In the genomic region with DNA sequence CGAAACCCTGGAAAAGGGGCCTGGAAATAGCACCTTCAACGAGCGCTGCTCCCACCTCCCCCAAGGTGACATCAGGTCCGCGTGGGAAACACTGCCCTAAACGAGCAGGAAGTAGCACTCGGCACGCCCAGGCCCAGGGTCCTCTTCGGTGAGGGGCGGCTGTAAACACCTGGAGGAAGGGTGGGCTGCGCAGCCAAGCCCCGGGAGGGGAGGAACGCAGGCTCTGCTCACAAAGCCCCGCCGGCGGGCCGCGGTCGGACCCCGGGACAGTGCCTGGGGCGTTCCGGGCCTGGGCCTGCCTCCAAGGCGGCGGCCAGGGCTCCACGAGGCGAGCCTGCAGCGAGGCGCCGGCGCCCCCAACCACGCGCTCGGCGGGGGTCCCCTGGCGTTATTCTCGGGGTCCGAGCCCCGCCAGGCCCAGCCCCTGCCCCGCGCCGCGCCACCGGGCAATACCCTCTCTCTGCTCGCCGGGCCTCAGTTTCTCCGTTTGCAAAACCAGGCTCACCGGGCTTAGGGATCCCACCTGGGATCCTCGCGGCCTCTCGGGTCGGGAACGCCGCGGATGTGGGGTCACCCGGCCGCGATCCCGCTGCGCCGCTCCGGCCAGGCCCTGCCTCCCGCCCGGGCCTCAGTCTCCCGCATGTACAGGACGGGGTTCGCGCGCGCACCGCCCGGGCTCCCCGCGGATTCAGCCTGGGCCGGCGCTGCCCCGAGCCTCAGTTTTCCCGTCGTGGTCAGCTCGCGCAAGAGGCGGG, we compare ENCODE assay signal across 9 cellular contexts. TPM values are rescaled to one million over a fixed set of nuclear protein-coding genes. Genes with fewer than 3 reads are reported as not detected.
DNase-seq lines count a peak whose midpoint lies in the region; ATAC-seq and TF ChIP-seq lines count a peak whose summit lies in the region.
"Had no signal": no experiment of that assay in that cellular context is flagged by ENCODE, and none has a peak within 500 bp of the region (broad histone marks: within the 10 kb centered on the region; RNA-seq: fewer than 3 reads in every experiment).

No MANE protein-coding gene starts in this region.

- H3K9me3 Mint-ChIP-seq in activated CD8-positive, alpha-beta memory T cell treated with anti-CD3 and anti-CD28 coated beads, Interleukin-2, amount 10 ng/mL, durations not matched to agents 7 days and 5 days (ENCODE audit: low read depth): no peaks in the 10 kb centered on the region

- H3K4me3 Mint-ChIP-seq in activated CD8-positive, alpha-beta memory T cell treated with anti-CD3 and anti-CD28 coated beads, Interleukin-2, amount 10 ng/mL, durations not matched to agents 7 days and 5 days: peak overlapping the region; percentile 94

- H3K36me3 Mint-ChIP-seq in activated CD8-positive, alpha-beta memory T cell treated with anti-CD3 and anti-CD28 coated beads, Interleukin-2, amount 10 ng/mL, durations not matched to agents 7 days and 5 days: peaks cover 5% of the 10 kb centered on the region

- peak overlapping the region; percentile 95 for H3K27ac Mint-ChIP-seq in activated CD8-positive, alpha-beta memory T cell treated with anti-CD3 and anti-CD28 coated beads, Interleukin-2, amount 10 ng/mL, durations not matched to agents 7 days and 5 days

- TF ChIP-seq CTCF in C4-2B (conservative IDR thresholded peaks at IDR 0.05) (no peak), epithelial cell of proximal tubule (conservative IDR thresholded peaks at IDR 0.05; ENCODE audit: low read depth, low read length) (no peak), transverse colon (IDR thresholded peaks at IDR 0.05) (no peak)

- H3K27me3 ChIP-seq in MG63: no peaks in the 10 kb centered on the region
- no peaks in the 10 kb centered on the region for H3K27me3 ChIP-seq in neuron (ENCODE audit: insufficient read depth, low read length)
- H3K27me3 ChIP-seq in transverse colon: no peaks in the 10 kb centered on the region

- in situ Hi-C loops in transverse colon (cut with MboI; ENCODE audit: low pct_ligation_motif_present in 1 of 4, low pct_unique_long_range_greater_than_20kb in 1 of 4, low sequenced_read_pairs in 3 of 4): no loop called here

- H3K9me3 ChIP-seq in MG63 (no peaks in the 10 kb centered on the region), neuron (ENCODE audit: low read length) (peaks cover 7% of the 10 kb centered on the region), transverse colon (no peaks in the 10 kb centered on the region)

- H3K4me1 Mint-ChIP-seq in activated CD8-positive, alpha-beta memory T cell treated with anti-CD3 and anti-CD28 coated beads, Interleukin-2, amount 10 ng/mL, durations not matched to agents 7 days and 5 days: peaks cover 42% of the 10 kb centered on the region

- no peak for TF ChIP-seq EP300 in transverse colon (IDR thresholded peaks at IDR 0.05; ENCODE audit: low read depth)

- H3K27ac ChIP-seq in C4-2B: peak overlapping the region; percentile 100
- peak overlapping the region; percentile 95 to 97 (median 96) for H3K27ac ChIP-seq in transverse colon

- H3K27me3 Mint-ChIP-seq in activated CD8-positive, alpha-beta memory T cell treated with anti-CD3 and anti-CD28 coated beads, Interleukin-2, amount 10 ng/mL, durations not matched to agents 7 days and 5 days: no peaks in the 10 kb centered on the region

- 0% methylated on average over 57 of the region's 81 CpGs; no CpG with 5 or more reads in 1 of the 2 donors for WGBS in transverse colon (ENCODE audit: low coverage in 1 of 2), 2 donors

- DNase-seq in MG63: peak; percentile 48
- peak; percentile 87 for DNase-seq in activated CD8-positive, alpha-beta memory T cell treated with anti-CD3 and anti-CD28 coated beads, Interleukin-2, amount 10 ng/mL, durations not matched to agents 7 days and 5 days
- DNase-seq in epithelial cell of proximal tubule (ENCODE audit: low read depth): no peak
- DNase-seq in transverse colon: peak; percentile 81

- CTCF ChIA-PET in activated CD8-positive, alpha-beta memory T cell treated with anti-CD3 and anti-CD28 coated beads, Interleukin-2, amount 10 ng/mL, durations not matched to agents 7 days and 5 days (lab: Charles Lee): interaction anchor here (1.4 to 3.7 kb wide), 5 partner anchors 17 to 152 kb away, joined by 3 to 40 read pairs (median 6); no protein-coding TSS in a partner anchor

- peaks cover 34% of the 10 kb centered on the region for H3K4me1 ChIP-seq in neuron (ENCODE audit: insufficient read depth, low read length)
- H3K4me1 ChIP-seq in transverse colon: peaks cover 45 to 68% (median 60%) of the 10 kb centered on the region in 4 donors

- intact Hi-C loops in transverse colon (cut with DNase I; ENCODE audit: low total_unique reads): no loop called here

- H3K36me3 ChIP-seq in MG63 (no peaks in the 10 kb centered on the region), neuron (ENCODE audit: insufficient read depth, low read length) (peaks cover 4% of the 10 kb centered on the region), transverse colon (no peaks in the 10 kb centered on the region)

- ATAC-seq in GM19395 (IDR thresholded peaks at IDR 0.05; ENCODE audit: unreplicated experiment) (peak; percentile 9), HG02885 (IDR thresholded peaks at IDR 0.05; ENCODE audit: poor library complexity, unreplicated experiment) (no peak)
- peak; percentile 43 for ATAC-seq in activated CD8-positive, alpha-beta memory T cell treated with anti-CD3 and anti-CD28 coated beads, Interleukin-2, amount 10 ng/mL, durations not matched to agents 7 days and 5 days

- H2AFZ ChIP-seq in neuron (ENCODE audit: low read depth, low read length): no peak overlapping the region

- H3K4me3 ChIP-seq in MG63: peak overlapping the region; percentile 68
- H3K4me3 ChIP-seq in epithelial cell of proximal tubule (ENCODE audit: low read depth, low read length): peak overlapping the region; percentile 93
- H3K4me3 ChIP-seq in neuron (ENCODE audit: low read length): peak overlapping the region; percentile 77
- peak overlapping the region; percentile 84 to 100 (median 98) for H3K4me3 ChIP-seq in transverse colon

- TF ChIP-seq POLR2A in transverse colon (IDR thresholded peaks at IDR 0.05): peak; percentile 35

RNA-seq across cellular contexts. Expression of a gene that starts 0.6 kb away (rescaled TPM):
- 22.0 and 23.5 TPM in 2 replicates for total RNA-seq in MG63 (2014; rRNA removed; shearing (Covaris generic); ENCODE audit: low replicate concordance)
- 10 to 100 TPM; 76.9 to 83.0 TPM for total RNA-seq in activated CD8-positive, alpha-beta memory T cell treated with anti-CD3 and anti-CD28 coated beads, Interleukin-2, amount 10 ng/mL, durations not matched to agents 7 days and 5 days
- total RNA-seq in epithelial cell of proximal tubule: 102 and 161 TPM in 2 replicates
- total RNA-seq in transverse colon: 100 to 1,000 TPM in 2 of 4 donors, 10 to 100 TPM in 2; 88.6 to 148 (median 102) TPM

RNA-seq across cellular contexts. Expression of a gene that starts 13.8 kb away (rescaled TPM):
- 16.0 and 25.0 TPM in 2 replicates for total RNA-seq in MG63 (2014; rRNA removed; shearing (Covaris generic); ENCODE audit: low replicate concordance)
- 1 to 10 TPM; 2.2 to 3.1 TPM for total RNA-seq in activated CD8-positive, alpha-beta memory T cell treated with anti-CD3 and anti-CD28 coated beads, Interleukin-2, amount 10 ng/mL, durations not matched to agents 7 days and 5 days
- 199 and 483 TPM in 2 replicates for total RNA-seq in epithelial cell of proximal tubule
- total RNA-seq in transverse colon: 10 to 100 TPM; 14.1 to 37.9 (median 31.2) TPM

RNA-seq across cellular contexts. Expression of a gene that starts 22.7 kb away (rescaled TPM):
- total RNA-seq in MG63 (2014; rRNA removed; shearing (Covaris generic); ENCODE audit: low replicate concordance): not detected in 2 replicates
- total RNA-seq in activated CD8-positive, alpha-beta memory T cell treated with anti-CD3 and anti-CD28 coated beads, Interleukin-2, amount 10 ng/mL, durations not matched to agents 7 days and 5 days: not detected
- total RNA-seq in epithelial cell of proximal tubule (0.29 TPM in 1 of 2 replicates, not detected in the other), transverse colon (not detected)
- total RNA-seq: T-helper 2 cell treated with Interferon-gamma antibody and Interleukin-4, amounts not matched to agents 100 ng/mL and 5 ng/mL, for 36 hours had no signal

RNA-seq across cellular contexts. Expression of a gene that starts 29.0 kb away (rescaled TPM):
- 20.1 and 33.2 TPM in 2 replicates for total RNA-seq in MG63 (2014; rRNA removed; shearing (Covaris generic); ENCODE audit: low replicate concordance)
- total RNA-seq in activated CD8-positive, alpha-beta memory T cell treated with anti-CD3 and anti-CD28 coated beads, Interleukin-2, amount 10 ng/mL, durations not matched to agents 7 days and 5 days: 10 to 100 TPM; 65.0 to 68.1 TPM
- total RNA-seq in epithelial cell of proximal tubule: 37.9 and 60.0 TPM in 2 replicates
- total RNA-seq in transverse colon: 100 to 1,000 TPM in 1 of 4 donors, 10 to 100 TPM in 3; 45.9 to 114 (median 63.9) TPM

RNA-seq across cellular contexts. Expression of a gene that starts 32.9 kb away (rescaled TPM):
- not detected in 2 replicates for total RNA-seq in MG63 (2014; rRNA removed; shearing (Covaris generic); ENCODE audit: low replicate concordance)
- under 1 TPM in 1 of 2 experiments, not detected in 1; 0.59 TPM for total RNA-seq in activated CD8-positive, alpha-beta memory T cell treated with anti-CD3 and anti-CD28 coated beads, Interleukin-2, amount 10 ng/mL, durations not matched to agents 7 days and 5 days
- total RNA-seq in epithelial cell of proximal tubule: not detected in 2 replicates
- total RNA-seq in transverse colon: not detected
- total RNA-seq: T-helper 2 cell treated with Interferon-gamma antibody and Interleukin-4, amounts not matched to agents 100 ng/mL and 5 ng/mL, for 36 hours had no signal
